Comparison of ENCODE assay signal across 1 cellular context in genomic region chr13:30034448-30034795, GRCh38.
TF ChIP-seq lines count a peak whose summit lies in the region.

No MANE protein-coding gene starts in this region.

TF ChIP-seq in HepG2, 621 proteins besides CTCF, POLR2A, EP300 and RAD21 (continued from another document):
- TF ChIP-seq ZNF142 (CRISPR knock-in tag; IDR thresholded peaks at IDR 0.05) = no peak
- no peak for TF ChIP-seq ISX (CRISPR knock-in tag; conservative IDR thresholded peaks at IDR 0.05)
- no peak for TF ChIP-seq IKZF4 (CRISPR knock-in tag; IDR thresholded peaks at IDR 0.05; ENCODE audit: borderline replicate concordance, low read depth, not compliant biosample characterization)
- TF ChIP-seq CEBPB (IDR thresholded peaks at IDR 0.05; ENCODE audit: borderline replicate concordance, low read depth, low read length) = no peak
- TF ChIP-seq ATF7-NPFF (CRISPR knock-in tag; IDR thresholded peaks at IDR 0.05; ENCODE audit: low read depth) = no peak
- no peak for TF ChIP-seq ZNF234 (CRISPR knock-in tag; conservative IDR thresholded peaks at IDR 0.05)
